In genomic region chr1:18299441-18300338, GRCh38 we compare ENCODE assay signal across 8 cellular contexts.
DNase-seq lines count a peak whose midpoint lies in the region; ATAC-seq and TF ChIP-seq lines count a peak whose summit lies in the region.

No MANE protein-coding gene starts in this region.

- H3K9me3 Mint-ChIP-seq in glutamatergic neuron (ENCODE audit: unreplicated experiment): peaks cover 2% of the 10 kb centered on the region

- H3K4me3 Mint-ChIP-seq in glutamatergic neuron (ENCODE audit: unreplicated experiment): no peak overlapping the region

- ATAC-seq in GM21515 (IDR thresholded peaks at IDR 0.05; ENCODE audit: unreplicated experiment): no peak

- intact Hi-C loops in posterior cingulate gyrus (cut with DNase I): no loop called here

- TF ChIP-seq CTCF in HEK293 (tag by site-specific recombination; IDR thresholded peaks at IDR 0.05) (0 out of 2 replicates have a peak, but pooled peaks have one; percentile 28), RWPE1 (conservative IDR thresholded peaks at IDR 0.05; ENCODE audit: low read depth) (peak; percentile 65), glutamatergic neuron (IDR thresholded peaks at IDR 0.05; ENCODE audit: partially characterized antibody, unreplicated experiment) (peak; percentile 93)

- H3K27me3 Mint-ChIP-seq in glutamatergic neuron (ENCODE audit: unreplicated experiment): no peaks in the 10 kb centered on the region

- DNase-seq in DMS153 (lab: John Stamatoyannopoulos, UW) (peak; percentile 88), RWPE1 (ENCODE audit: low spot score) (peak; percentile 42), glutamatergic neuron (peak; percentile 46), posterior cingulate gyrus (no peak), Ammon's horn (ENCODE audit: low spot score) (no peak), substantia nigra (lab: John Stamatoyannopoulos, UW) (no peak)

- H3K27ac Mint-ChIP-seq in glutamatergic neuron (ENCODE audit: unreplicated experiment): no peak overlapping the region

- CTCF ChIA-PET in HEK293 (lab: Yijun Ruan, JAX): interaction anchor here (0.5 to 3.2 kb wide), 31 partner anchors 7 to 638 kb away, joined by 3 to 21 read pairs (median 3); no protein-coding TSS in a partner anchor
- CTCF ChIA-PET in RWPE1 (lab: Yijun Ruan, JAX): interaction anchor here (0.7 to 1.8 kb wide), 4 partner anchors 48 to 276 kb away, joined by 3 to 5 read pairs (median 4); no protein-coding TSS in a partner anchor

- no peaks in the 10 kb centered on the region for H3K9me3 ChIP-seq in HEK293 (ENCODE audit: control insufficient read depth, insufficient read depth, low read depth, low read length)

- POLR2A ChIA-PET in HEK293 (lab: Yijun Ruan, JAX): no interaction called here
- POLR2A ChIA-PET in RWPE1 (lab: Yijun Ruan, JAX; ENCODE audit: low non-redundant PET): no interaction called here

- peaks cover 4% of the 10 kb centered on the region for H3K36me3 Mint-ChIP-seq in glutamatergic neuron (ENCODE audit: unreplicated experiment)

- no peaks in the 10 kb centered on the region for H3K4me1 Mint-ChIP-seq in glutamatergic neuron (ENCODE audit: low read depth, unreplicated experiment)

- H3K36me3 ChIP-seq in HEK293 (ENCODE audit: control insufficient read depth in 2 of 2, insufficient read depth in 1 of 2, low read length in 2 of 2): no peaks in the 10 kb centered on the region

- H3K4me3 ChIP-seq in HEK293 (ENCODE audit: low read depth, low read length): no peak overlapping the region

- no peak overlapping the region for H3K27ac ChIP-seq in HEK293 (ENCODE audit: extremely low read depth, low read depth, low read length)
- no peak overlapping the region for H3K27ac ChIP-seq in RWPE1
- no peak overlapping the region for H3K27ac ChIP-seq in substantia nigra (ENCODE audit: low read depth, low read length, poor library complexity, severe bottlenecking)

- no peaks in the 10 kb centered on the region for H3K4me1 ChIP-seq in HEK293 (ENCODE audit: control insufficient read depth, insufficient read depth, low read length)

TF ChIP-seq in HEK293, 187 proteins besides CTCF, POLR2A, EP300 and RAD21:
- TF ChIP-seq ZNF585B (tag by site-specific recombination; IDR thresholded peaks at IDR 0.05) (no peak), ZNF423 (tag by site-specific recombination; IDR thresholded peaks at IDR 0.05) (no peak), KLF1 (tag by site-specific recombination; IDR thresholded peaks at IDR 0.05) (no peak), ZNF670 (tag by site-specific recombination; IDR thresholded peaks at IDR 0.05; ENCODE audit: low read depth) (no peak), ZNF350 (tag by site-specific recombination; IDR thresholded peaks at IDR 0.05) (no peak), YY2 (tag by site-specific recombination; IDR thresholded peaks at IDR 0.05) (no peak), ZNF248 (tag by site-specific recombination; IDR thresholded peaks at IDR 0.05) (no peak), ZNF843 (tag by site-specific recombination; IDR thresholded peaks at IDR 0.05) (no peak)
- TF ChIP-seq, protein P1, sequence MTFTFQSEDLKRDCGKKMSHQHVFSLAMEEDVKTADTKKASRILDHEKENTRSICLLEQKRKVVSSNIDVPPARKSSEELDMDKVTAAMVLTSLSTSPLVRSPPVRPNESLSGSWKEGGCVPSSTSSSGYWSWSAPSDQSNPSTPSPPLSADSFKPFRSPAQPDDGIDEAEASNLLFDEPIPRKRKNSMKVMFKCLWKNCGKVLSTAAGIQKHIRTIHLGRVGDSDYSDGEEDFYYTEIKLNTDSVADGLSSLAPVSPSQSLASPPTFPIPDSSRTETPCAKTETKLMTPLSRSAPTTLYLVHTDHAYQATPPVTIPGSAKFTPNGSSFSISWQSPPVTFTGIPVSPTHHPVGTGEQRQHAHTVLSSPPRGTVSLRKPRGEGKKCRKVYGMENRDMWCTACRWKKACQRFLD (tag by site-specific recombination; IDR thresholded peaks at IDR 0.05): no peak
- TF ChIP-seq, protein P2, sequence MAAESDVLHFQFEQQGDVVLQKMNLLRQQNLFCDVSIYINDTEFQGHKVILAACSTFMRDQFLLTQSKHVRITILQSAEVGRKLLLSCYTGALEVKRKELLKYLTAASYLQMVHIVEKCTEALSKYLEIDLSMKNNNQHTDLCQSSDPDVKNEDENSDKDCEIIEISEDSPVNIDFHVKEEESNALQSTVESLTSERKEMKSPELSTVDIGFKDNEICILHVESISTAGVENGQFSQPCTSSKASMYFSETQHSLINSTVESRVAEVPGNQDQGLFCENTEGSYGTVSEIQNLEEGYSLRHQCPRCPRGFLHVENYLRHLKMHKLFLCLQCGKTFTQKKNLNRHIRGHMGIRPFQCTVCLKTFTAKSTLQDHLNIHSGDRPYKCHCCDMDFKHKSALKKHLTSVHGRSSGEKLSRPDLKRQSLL (tag by site-specific recombination; IDR thresholded peaks at IDR 0.05): no peak
TF ChIP-seq in HEK293: peak in this region for 0.

Comparison
In these comparisons a context has a peak if more than half of its experiments do, and no peak if none do; other contexts are left out.
1. DNase-seq: peak in DMS153 (single experiment), RWPE1 (single experiment) and glutamatergic neuron (single experiment); none in posterior cingulate gyrus (0 of 10), Ammon's horn (single experiment) and substantia nigra (0 of 49).
2. CTCF ChIP-seq: peak in every context shown above with its lines; median percentile 93 in glutamatergic neuron; 65 in RWPE1; 28 in HEK293.